ENCODE assay signal across 9 cellular contexts in genomic region chr3:35946121-35946856, GRCh38.
DNase-seq lines count a peak whose midpoint lies in the region; ATAC-seq, FAIRE-seq and TF ChIP-seq lines count a peak whose summit lies in the region.
"Had no signal": no experiment of that assay in that cellular context is flagged by ENCODE, and none has a peak within 500 bp of the region (broad histone marks: within the 10 kb centered on the region; RNA-seq: fewer than 3 reads in every experiment).

No MANE protein-coding gene starts in this region.

- H3K36me3 Mint-ChIP-seq in endothelial cell (ENCODE audit: low read depth, unreplicated experiment): no peaks in the 10 kb centered on the region

- ATAC-seq in GM21360 (IDR thresholded peaks at IDR 0.05; ENCODE audit: unreplicated experiment): no peak

- no peaks in the 10 kb centered on the region for H3K9me3 Mint-ChIP-seq in endothelial cell (ENCODE audit: unreplicated experiment)

- peaks cover 3% of the 10 kb centered on the region for H3K27me3 Mint-ChIP-seq in endothelial cell (ENCODE audit: unreplicated experiment)

- FAIRE-seq in RCC 7860 (lab: Jason Lieb, UNC): no peak

- TF ChIP-seq CTCF in endothelial cell (IDR thresholded peaks at IDR 0.05; ENCODE audit: unreplicated experiment) (peak; percentile 72), retinal pigment epithelial cell (conservative IDR thresholded peaks at IDR 0.05; ENCODE audit: low read depth, low read length) (peak; percentile 43)

- H3K4me3 Mint-ChIP-seq in endothelial cell (ENCODE audit: unreplicated experiment): no peak overlapping the region

- DNase-seq in NCI-H524 (lab: John Stamatoyannopoulos, UW): peak; percentile 40 to 77
- DNase-seq in NCI-H524 treated with DMSO at 0.1 percent for 48 hours (lab: John Stamatoyannopoulos, UW): no peak
- peak; percentile 27 for DNase-seq in NCI-H526 treated with DMSO at 0.1 percent for 48 hours (lab: John Stamatoyannopoulos, UW)
- no peak for DNase-seq in endothelial cell (ENCODE audit: low spot score)
- no peak for DNase-seq in retinal pigment epithelial cell (ENCODE audit: low read depth)
- no peak for DNase-seq in mesenteric fat pad (ENCODE audit: low spot score)
- no peak for DNase-seq in RCC 7860 (ENCODE audit: low spot score)
- DNase-seq: NCI-H146 had no signal

- H3K27ac Mint-ChIP-seq in endothelial cell (ENCODE audit: unreplicated experiment): no peak overlapping the region

- peaks cover 4% of the 10 kb centered on the region for H3K4me1 Mint-ChIP-seq in endothelial cell (ENCODE audit: unreplicated experiment)

- H3K4me3 ChIP-seq in retinal pigment epithelial cell (ENCODE audit: low read length): no peak overlapping the region

Comparison
In these comparisons a context has a peak if more than half of its experiments do, and no peak if none do; other contexts are left out.
1. DNase-seq: peak in NCI-H524 (2 of 2) and NCI-H526 treated with DMSO at 0.1 percent for 48 hours (single experiment); none in NCI-H524 treated with DMSO at 0.1 percent for 48 hours (single experiment), endothelial cell (single experiment), retinal pigment epithelial cell (single experiment), mesenteric fat pad (single experiment) and RCC 7860 (single experiment).